ENCODE assay signal across 8 cellular contexts in genomic region chr21:26191609-26192008, GRCh38.
"Had no signal": no experiment of that assay in that cellular context is flagged by ENCODE, and none has a peak within 500 bp of the region (broad histone marks: within the 10 kb centered on the region; RNA-seq: fewer than 3 reads in every experiment).

No MANE protein-coding gene starts in this region.

- H3K4me1 Mint-ChIP-seq: IgD-negative memory B cell had no signal

- H3K27me3 Mint-ChIP-seq: IgD-negative memory B cell had no signal

- H3K4me3 ChIP-seq: K562 had no signal

- ATAC-seq: HepG2, K562 had no signal

- H3K9me3 Mint-ChIP-seq: IgD-negative memory B cell had no signal

- DNase-seq: IMR-90, KBM-7, KG1 had no signal

- H3K27ac Mint-ChIP-seq: IgD-negative memory B cell had no signal

- H3K4me3 Mint-ChIP-seq: IgD-negative memory B cell had no signal

- H3K27ac ChIP-seq: HL-60, KMS-11 had no signal
